In the genomic region with DNA sequence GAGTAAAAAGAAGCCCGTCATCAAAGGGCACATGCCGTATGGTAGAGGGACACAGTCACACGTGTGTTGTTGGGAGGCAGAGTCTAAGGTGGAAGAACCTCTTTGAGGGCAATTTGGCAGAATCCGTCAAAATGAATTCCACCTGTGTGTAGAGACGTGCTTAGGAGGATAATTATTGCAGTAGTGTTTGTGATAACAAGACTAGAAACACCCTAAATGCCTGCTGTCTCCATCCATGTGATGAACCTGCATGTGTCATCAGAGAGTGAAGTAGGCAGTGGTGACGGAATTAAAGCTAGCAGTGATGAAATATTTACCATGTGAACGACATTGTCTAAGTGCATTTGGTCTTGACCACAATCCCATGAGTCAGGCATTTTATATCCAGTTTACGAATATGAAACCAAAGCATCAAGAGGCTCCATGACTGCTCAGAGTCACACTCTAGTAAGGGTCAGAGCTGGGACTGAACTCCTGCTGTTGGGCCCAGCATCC, we compare ENCODE assay signal across 12 cellular contexts.
A peak's percentile ranks its signal among the peaks of the same experiment; 100 is the strongest.
DNase-seq lines count a peak whose midpoint lies in the region; ATAC-seq and TF ChIP-seq lines count a peak whose summit lies in the region.
"Had no signal": no experiment of that assay in that cellular context is flagged by ENCODE, and none has a peak within 500 bp of the region (broad histone marks: within the 10 kb centered on the region; RNA-seq: fewer than 3 reads in every experiment).

No MANE protein-coding gene starts in this region.

- no peaks in the 10 kb centered on the region for H3K36me3 ChIP-seq in left ventricle myocardium inferior
- H3K36me3 ChIP-seq: BLaER1 had no signal

- no peak for TF ChIP-seq CTCF in left ventricle myocardium inferior (IDR thresholded peaks at IDR 0.05; ENCODE audit: borderline replicate concordance)
- TF ChIP-seq CTCF in fibroblast of the aortic adventitia (IDR thresholded peaks at IDR 0.05; ENCODE audit: insufficient read depth, low read length): no peak

- DNase-seq in left ventricle myocardium inferior: no peak
- DNase-seq in Right ventricle myocardium superior: no peak
- DNase-seq in SIG-M5 treated with dmso at 0.1 percent for 504 hours (lab: John Stamatoyannopoulos, UW; ENCODE audit: unreplicated experiment): peak; percentile 70
- peak; percentile 68 for DNase-seq in fibroblast of the aortic adventitia (ENCODE audit: low read depth)
- no peak for DNase-seq in NK-92 treated with Interleukin-12 subunit alpha and Interleukin-12 subunit beta, amount 100 ng/mL, for 24 hours (lab: John Stamatoyannopoulos, UW)
- DNase-seq in activated CD8-positive, alpha-beta memory T cell treated with anti-CD3 and anti-CD28 coated beads, Interleukin-2, amount 50 U/mL, for 48 hours: no peak
- DNase-seq: NCI-H1417 had no signal

- H3K27me3 ChIP-seq in left ventricle myocardium inferior (ENCODE audit: low read depth): no peaks in the 10 kb centered on the region
- H3K27me3 ChIP-seq: BLaER1 had no signal

- peaks cover 6% of the 10 kb centered on the region for H3K4me1 ChIP-seq in left ventricle myocardium inferior

- peak overlapping the region; percentile 48 for H3K27ac ChIP-seq in left ventricle myocardium inferior (replicated peaks)
- H3K27ac ChIP-seq: BLaER1, skin epidermis had no signal

- no peak overlapping the region for H3K4me3 ChIP-seq in left ventricle myocardium inferior
- no peak overlapping the region for H3K4me3 ChIP-seq in fibroblast of the aortic adventitia (ENCODE audit: low read depth, low read length)
- H3K4me3 ChIP-seq: BLaER1, GM12878, skin epidermis had no signal

- intact Hi-C loops in left ventricle myocardium inferior (cut with micrococcal nuclease): no loop called here
- intact Hi-C loops in Right ventricle myocardium superior (cut with DNase I): no loop called here

- ATAC-seq in Right ventricle myocardium superior (ENCODE audit: poor library complexity): no peak
- no peak for ATAC-seq in HG02885 (IDR thresholded peaks at IDR 0.05; ENCODE audit: poor library complexity, unreplicated experiment)
- ATAC-seq in activated CD4-positive, CD25-positive, alpha-beta regulatory T cell treated with anti-CD3 and anti-CD28 coated beads, Interleukin-2, amount 50 U/mL, for 24 hours: no peak
- ATAC-seq: GM12878 had no signal

- no peaks in the 10 kb centered on the region for H3K9me3 ChIP-seq in left ventricle myocardium inferior (replicated peaks)

Comparison
In these comparisons a context has a peak if more than half of its experiments do, and no peak if none do; other contexts are left out.
1. DNase-seq: peak in SIG-M5 treated with dmso at 0.1 percent for 504 hours (single experiment) and fibroblast of the aortic adventitia (single experiment); none in left ventricle myocardium inferior (single experiment), Right ventricle myocardium superior (single experiment), NK-92 treated with Interleukin-12 subunit alpha and Interleukin-12 subunit beta, amount 100 ng/mL, for 24 hours (single experiment) and activated CD8-positive, alpha-beta memory T cell treated with anti-CD3 and anti-CD28 coated beads, Interleukin-2, amount 50 U/mL, for 48 hours (single experiment).